Comparison of ENCODE assay signal across 17 cellular contexts in genomic region chr10:111030042-111030750, GRCh38. TPM values are rescaled to one million over a fixed set of nuclear protein-coding genes. Genes with fewer than 3 reads are reported as not detected.
DNase-seq lines count a peak whose midpoint lies in the region; ATAC-seq and TF ChIP-seq lines count a peak whose summit lies in the region.
"Had no signal": no experiment of that assay in that cellular context is flagged by ENCODE, and none has a peak within 500 bp of the region (broad histone marks: within the 10 kb centered on the region; RNA-seq: fewer than 3 reads in every experiment).

No MANE protein-coding gene starts in this region.

- intact Hi-C loops in activated CD8-positive, alpha-beta T cell treated with anti-CD3 and anti-CD28 coated beads for 36 hours (cut with micrococcal nuclease) = no loop called here
- intact Hi-C loops in left ventricle myocardium inferior (cut with micrococcal nuclease) = no loop called here

- H3K27me3 ChIP-seq in WERI-Rb-1 (ENCODE audit: insufficient read depth, low read depth, severe bottlenecking) (no peaks in the 10 kb centered on the region), left ventricle myocardium inferior (ENCODE audit: low read depth) (no peaks in the 10 kb centered on the region)
- H3K27me3 ChIP-seq: cardiac muscle cell had no signal

- POLR2A ChIA-PET in activated CD8-positive, alpha-beta T cell treated with anti-CD3 and anti-CD28 coated beads for 36 hours (lab: Charles Lee) = no interaction called here

- H3K27ac ChIP-seq in WERI-Rb-1 (no peak overlapping the region), left ventricle myocardium inferior (replicated peaks) (no peak overlapping the region)
- H3K27ac ChIP-seq: cardiac muscle cell, RWPE1 had no signal

- H3K36me3 ChIP-seq in WERI-Rb-1 (no peaks in the 10 kb centered on the region), left ventricle myocardium inferior (no peaks in the 10 kb centered on the region)
- H3K36me3 ChIP-seq: cardiac muscle cell had no signal

- TF ChIP-seq CTCF in activated CD8-positive, alpha-beta T cell treated with anti-CD3 and anti-CD28 coated beads for 36 hours (IDR thresholded peaks at IDR 0.05) = no peak
- no peak for TF ChIP-seq CTCF in WERI-Rb-1 (IDR thresholded peaks at IDR 0.05; ENCODE audit: low read depth, low read length)
- no peak for TF ChIP-seq CTCF in left ventricle myocardium inferior (IDR thresholded peaks at IDR 0.05; ENCODE audit: borderline replicate concordance)

- CTCF ChIA-PET in activated CD8-positive, alpha-beta T cell treated with anti-CD3 and anti-CD28 coated beads for 36 hours (lab: Charles Lee) = no interaction called here

- peak; percentile 62 to 65 for ATAC-seq in activated T-cell treated with anti-CD3 and anti-CD28 coated beads, Interleukin-2, amount 50 U/mL, for 72 hours (replicated peaks in 1 of 2)
- peak; percentile 65 for ATAC-seq in HG02885 (IDR thresholded peaks at IDR 0.05; ENCODE audit: poor library complexity, unreplicated experiment)
- peak; percentile 90 for ATAC-seq in activated CD8-positive, alpha-beta T cell treated with anti-CD3 and anti-CD28 coated beads for 36 hours
- ATAC-seq in stimulated activated naive CD8-positive, alpha-beta T cell treated with anti-CD3 and anti-CD28 coated beads, Interleukin-15, amount 100 ng/mL, for 72 hours = peak; percentile 84

- H3K4me1 Mint-ChIP-seq in activated T-cell treated with anti-CD3 and anti-CD28 coated beads, Interleukin-2, amount 50 U/mL, for 72 hours (ENCODE audit: low read depth) = peaks cover 11% of the 10 kb centered on the region
- H3K4me1 Mint-ChIP-seq in activated CD8-positive, alpha-beta T cell treated with anti-CD3 and anti-CD28 coated beads for 36 hours (ENCODE audit: low read depth) = peaks cover 8% of the 10 kb centered on the region
- H3K4me1 Mint-ChIP-seq in stimulated activated naive CD8-positive, alpha-beta T cell treated with anti-CD3 and anti-CD28 coated beads, Interleukin-15, amount 100 ng/mL, for 72 hours = peaks cover 9% of the 10 kb centered on the region
- H3K4me1 Mint-ChIP-seq: endodermal cell had no signal

- no peak overlapping the region for H3K4me3 ChIP-seq in WERI-Rb-1 (ENCODE audit: low read depth, low read length)
- no peak overlapping the region for H3K4me3 ChIP-seq in left ventricle myocardium inferior
- H3K4me3 ChIP-seq: cardiac muscle cell had no signal

- no peak for DNase-seq in activated T-cell treated with anti-CD3 and anti-CD28 coated beads, Interleukin-2, amount 50 U/mL, for 72 hours
- DNase-seq in activated T-cell treated with anti-CD3 and anti-CD28 coated beads for 4 hours (no peak), WERI-Rb-1 (no peak), left ventricle myocardium inferior (no peak), AG20443 (ENCODE audit: low spot score) (no peak)
- no peak for DNase-seq in activated CD8-positive, alpha-beta T cell treated with anti-CD3 and anti-CD28 coated beads for 36 hours
- no peak for DNase-seq in stimulated activated naive CD8-positive, alpha-beta T cell treated with anti-CD3 and anti-CD28 coated beads, Interleukin-15, amount 100 ng/mL, for 72 hours
- DNase-seq: endodermal cell; foreskin melanocyte; NCI-H187; NCI-H69; stimulated activated CD8-positive, alpha-beta memory T cell treated with anti-CD3 and anti-CD28 coated beads, Interleukin-4, amount 100 ng/mL, for 48 hours had no signal

- peaks cover 16 to 20% of the 10 kb centered on the region in 2 donors for H3K36me3 Mint-ChIP-seq in activated T-cell treated with anti-CD3 and anti-CD28 coated beads, Interleukin-2, amount 50 U/mL, for 72 hours (ENCODE audit: insufficient read depth in 2 of 2)
- H3K36me3 Mint-ChIP-seq in activated CD8-positive, alpha-beta T cell treated with anti-CD3 and anti-CD28 coated beads for 36 hours (ENCODE audit: low read depth) = peaks cover 34% of the 10 kb centered on the region

- H3K27ac Mint-ChIP-seq in activated T-cell treated with anti-CD3 and anti-CD28 coated beads, Interleukin-2, amount 50 U/mL, for 72 hours = no peak overlapping the region
- no peak overlapping the region for H3K27ac Mint-ChIP-seq in activated CD8-positive, alpha-beta T cell treated with anti-CD3 and anti-CD28 coated beads for 36 hours
- peak overlapping the region in 1 of 2 donors; percentile 69 for H3K27ac Mint-ChIP-seq in stimulated activated naive CD8-positive, alpha-beta T cell treated with anti-CD3 and anti-CD28 coated beads, Interleukin-15, amount 100 ng/mL, for 72 hours
- H3K27ac Mint-ChIP-seq: activated naive CD4-positive, alpha-beta T cell treated with anti-CD3 and anti-CD28 coated beads, Interleukin-2, amount 50 U/mL, for 24 hours; endodermal cell; type B pancreatic cell had no signal

- no peaks in the 10 kb centered on the region for H3K4me1 ChIP-seq in left ventricle myocardium inferior

- no peak overlapping the region for H3K4me3 Mint-ChIP-seq in activated T-cell treated with anti-CD3 and anti-CD28 coated beads, Interleukin-2, amount 50 U/mL, for 72 hours
- H3K4me3 Mint-ChIP-seq in activated CD8-positive, alpha-beta T cell treated with anti-CD3 and anti-CD28 coated beads for 36 hours = no peak overlapping the region
- no peak overlapping the region for H3K4me3 Mint-ChIP-seq in stimulated activated naive CD8-positive, alpha-beta T cell treated with anti-CD3 and anti-CD28 coated beads, Interleukin-15, amount 100 ng/mL, for 72 hours
- H3K4me3 Mint-ChIP-seq: activated naive CD4-positive, alpha-beta T cell treated with anti-CD3 and anti-CD28 coated beads, Interleukin-2, amount 50 U/mL, for 24 hours; endodermal cell; type B pancreatic cell had no signal

- H3K9me3 ChIP-seq in WERI-Rb-1 (ENCODE audit: severe bottlenecking) = no peaks in the 10 kb centered on the region
- H3K9me3 ChIP-seq in left ventricle myocardium inferior (replicated peaks) = peaks cover 18% of the 10 kb centered on the region

- H3K27me3 Mint-ChIP-seq in activated T-cell treated with anti-CD3 and anti-CD28 coated beads, Interleukin-2, amount 50 U/mL, for 72 hours (ENCODE audit: low read depth) = no peaks in the 10 kb centered on the region
- no peaks in the 10 kb centered on the region for H3K27me3 Mint-ChIP-seq in activated CD8-positive, alpha-beta T cell treated with anti-CD3 and anti-CD28 coated beads for 36 hours
- H3K27me3 Mint-ChIP-seq in stimulated activated naive CD8-positive, alpha-beta T cell treated with anti-CD3 and anti-CD28 coated beads, Interleukin-15, amount 100 ng/mL, for 72 hours = no peaks in the 10 kb centered on the region
- H3K27me3 Mint-ChIP-seq: activated naive CD4-positive, alpha-beta T cell treated with anti-CD3 and anti-CD28 coated beads, Interleukin-2, amount 50 U/mL, for 24 hours; type B pancreatic cell had no signal

- H3K9me3 Mint-ChIP-seq in activated T-cell treated with anti-CD3 and anti-CD28 coated beads, Interleukin-2, amount 50 U/mL, for 72 hours = peaks cover 9 to 15% of the 10 kb centered on the region in 2 donors
- peaks cover 25% of the 10 kb centered on the region for H3K9me3 Mint-ChIP-seq in activated CD8-positive, alpha-beta T cell treated with anti-CD3 and anti-CD28 coated beads for 36 hours
- H3K9me3 Mint-ChIP-seq in stimulated activated naive CD8-positive, alpha-beta T cell treated with anti-CD3 and anti-CD28 coated beads, Interleukin-15, amount 100 ng/mL, for 72 hours = peaks cover 13 to 25% of the 10 kb centered on the region in 2 donors

RNA-seq across cellular contexts. Expression of gene ADRA2A, which starts 46.6 kb away (rescaled TPM):
- under 1 TPM in 1 of 2 donors, not detected in 1; 0.07 TPM for total RNA-seq in activated T-cell treated with anti-CD3 and anti-CD28 coated beads, Interleukin-2, amount 50 U/mL, for 72 hours
- under 1 TPM in 1 of 2 experiments, not detected in 1; 0.07 TPM for total RNA-seq in activated CD8-positive, alpha-beta T cell treated with anti-CD3 and anti-CD28 coated beads for 36 hours
- 0.27 TPM for total RNA-seq in left ventricle myocardium inferior
